ENCODE assay signal across 10 cellular contexts in the genomic region with DNA sequence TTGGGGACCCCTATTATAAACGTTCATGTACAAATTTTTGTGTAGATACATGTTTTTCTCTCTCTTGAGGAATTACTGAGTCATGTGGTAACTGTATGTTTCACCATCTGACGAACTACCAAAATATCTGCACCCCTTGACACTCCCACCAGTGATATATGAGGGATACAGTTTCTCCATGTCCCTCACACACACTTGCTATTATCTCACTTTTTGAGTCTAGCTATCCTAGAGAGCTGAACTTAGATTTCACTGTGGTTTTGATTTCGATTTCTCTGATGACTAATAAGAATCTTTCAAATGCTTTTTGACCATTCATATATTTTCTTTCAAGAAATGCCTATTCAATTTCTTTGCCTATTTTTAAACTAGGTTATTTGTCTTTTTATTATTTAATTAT.
DNase-seq lines count a peak whose midpoint lies in the region; ATAC-seq, FAIRE-seq and TF ChIP-seq lines count a peak whose summit lies in the region.
"Had no signal": no experiment of that assay in that cellular context is flagged by ENCODE, and none has a peak within 500 bp of the region (broad histone marks: within the 10 kb centered on the region; RNA-seq: fewer than 3 reads in every experiment).

No MANE protein-coding gene starts in this region.

- no peak overlapping the region for H3K4ac ChIP-seq in neuronal stem cell (ENCODE audit: low read length)

- no peaks in the 10 kb centered on the region for H3K79me1 ChIP-seq in neuronal stem cell (ENCODE audit: low read depth, low read length)

- FAIRE-seq in bronchial epithelial cell (lab: Jason Lieb, UNC), result no peak

- H3K4me3 ChIP-seq in bronchial epithelial cell (ENCODE audit: low read depth, low read length), result no peak overlapping the region
- no peak overlapping the region for H3K4me3 ChIP-seq in esophagus squamous epithelium
- no peak overlapping the region for H3K4me3 ChIP-seq in neuronal stem cell (ENCODE audit: low read length in 2 of 2)
- H3K4me3 ChIP-seq: upper lobe of left lung had no signal

- no peak overlapping the region for H3K23ac ChIP-seq in neuronal stem cell (ENCODE audit: low read depth, low read length, poor library complexity)

- no peak overlapping the region for H3K14ac ChIP-seq in neuronal stem cell (ENCODE audit: low read length)

- H2BK120ac ChIP-seq in neuronal stem cell (ENCODE audit: low read depth, low read length), result no peak overlapping the region

- H3K9me3 ChIP-seq in esophagus squamous epithelium (no peaks in the 10 kb centered on the region), neuronal stem cell (replicated peaks in 1 of 2; ENCODE audit: control insufficient read depth in 2 of 2, insufficient read depth in 1 of 2, low read depth in 1 of 2, low read length in 2 of 2) (no peaks in the 10 kb centered on the region)
- H3K9me3 ChIP-seq: upper lobe of left lung had no signal

- intact Hi-C loops in esophagus squamous epithelium (cut with DNase I), result loop anchor here (10.0 kb wide), 1 partner anchor 245 kb away; the partner anchor contains the start of gene ARHGAP42

- no peak overlapping the region for H2BK15ac ChIP-seq in neuronal stem cell (ENCODE audit: low read length)

- H2AFZ ChIP-seq in neuronal stem cell (ENCODE audit: low read length), result no peak overlapping the region

- no peak overlapping the region for H2BK12ac ChIP-seq in neuronal stem cell (ENCODE audit: low read length)

- WGBS in esophagus squamous epithelium, 2 donors, result 33 to 51% methylated on average over 3 of the region's 3 CpGs
- WGBS in neuronal stem cell (ENCODE audit: extremely low coverage in 2 of 2, insufficient read length in 2 of 2, insufficient replicate concordance in 1 of 2), 2 donors, result no CpG with 5 or more reads among the region's 3 CpGs

- H3K27me3 ChIP-seq in bronchial epithelial cell (ENCODE audit: control insufficient read depth, insufficient read depth, low read length) (no peaks in the 10 kb centered on the region), esophagus squamous epithelium (no peaks in the 10 kb centered on the region), neuronal stem cell (ENCODE audit: control insufficient read depth in 3 of 3, insufficient read depth in 3 of 3, low read depth in 1 of 3, low read length in 3 of 3) (no peaks in the 10 kb centered on the region)
- H3K27me3 ChIP-seq: upper lobe of left lung had no signal

- H3K18ac ChIP-seq in neuronal stem cell (ENCODE audit: low read length), result no peak overlapping the region

- H3K36me3 ChIP-seq in bronchial epithelial cell (ENCODE audit: control insufficient read depth, insufficient read depth, low read length), result no peaks in the 10 kb centered on the region
- H3K36me3 ChIP-seq in esophagus squamous epithelium, result no peaks in the 10 kb centered on the region
- H3K36me3 ChIP-seq in neuronal stem cell (replicated peaks in 1 of 2; ENCODE audit: control insufficient read depth in 2 of 2, insufficient read depth in 2 of 2, low read length in 2 of 2), result no peaks in the 10 kb centered on the region
- H3K36me3 ChIP-seq: upper lobe of left lung had no signal

- H2BK5ac ChIP-seq in neuronal stem cell (ENCODE audit: low read length), result no peak overlapping the region

- TF ChIP-seq CTCF in bronchial epithelial cell (IDR thresholded peaks at IDR 0.05; ENCODE audit: insufficient read depth, low read length, severe bottlenecking) (no peak), esophagus squamous epithelium (IDR thresholded peaks at IDR 0.05) (no peak)

- H3K4me1 ChIP-seq in esophagus squamous epithelium (no peaks in the 10 kb centered on the region), neuronal stem cell (ENCODE audit: control insufficient read depth in 2 of 2, insufficient read depth in 1 of 2, low read depth in 1 of 2, low read length in 2 of 2) (peaks cover 2 to 4% of the 10 kb centered on the region in 2 donors)
- H3K4me1 ChIP-seq: upper lobe of left lung had no signal

- H4K91ac ChIP-seq in neuronal stem cell (ENCODE audit: low read depth, low read length, poor library complexity), result no peak overlapping the region

- TF ChIP-seq POLR2A in esophagus squamous epithelium (IDR thresholded peaks at IDR 0.05), result no peak

- H2AK5ac ChIP-seq in neuronal stem cell (ENCODE audit: low read depth, low read length), result no peak overlapping the region

- H3K27ac ChIP-seq in esophagus squamous epithelium (no peak overlapping the region), neuronal stem cell (replicated peaks; ENCODE audit: low read length) (no peak overlapping the region)
- H3K27ac ChIP-seq: upper lobe of left lung had no signal

- H3K9ac ChIP-seq in neuronal stem cell (ENCODE audit: low read depth, low read length, poor library complexity), result no peak overlapping the region

- DNase-seq in bronchial epithelial cell (ENCODE audit: low read depth), result peak; percentile 65
- no peak for DNase-seq in esophagus squamous epithelium (lab: John Stamatoyannopoulos, UW)
- no peak for DNase-seq in HUDEP-2 (lab: John Stamatoyannopoulos, UW; ENCODE audit: unreplicated experiment in 76 of 76)
- no peak for DNase-seq in neuronal stem cell (ENCODE audit: low spot score)
- DNase-seq in activated CD4-positive, alpha-beta T cell treated with anti-CD3 and anti-CD28 coated beads for 1 hour, result no peak
- DNase-seq: activated gamma-delta T cell, upper lobe of left lung had no signal

- H4K8ac ChIP-seq in neuronal stem cell (ENCODE audit: low read depth, low read length), result no peak overlapping the region

- ATAC-seq in GM18498 (IDR thresholded peaks at IDR 0.05; ENCODE audit: unreplicated experiment) (peak; percentile 71), GM21723 (IDR thresholded peaks at IDR 0.05; ENCODE audit: unreplicated experiment) (peak; percentile 71), HG03457 (IDR thresholded peaks at IDR 0.05; ENCODE audit: unreplicated experiment) (peak; percentile 54)

- no peak overlapping the region for H3K4me2 ChIP-seq in neuronal stem cell (ENCODE audit: insufficient read depth, low read length, poor library complexity, severe bottlenecking)
